Comparison of ENCODE assay signal across 15 cellular contexts in the genomic region with DNA sequence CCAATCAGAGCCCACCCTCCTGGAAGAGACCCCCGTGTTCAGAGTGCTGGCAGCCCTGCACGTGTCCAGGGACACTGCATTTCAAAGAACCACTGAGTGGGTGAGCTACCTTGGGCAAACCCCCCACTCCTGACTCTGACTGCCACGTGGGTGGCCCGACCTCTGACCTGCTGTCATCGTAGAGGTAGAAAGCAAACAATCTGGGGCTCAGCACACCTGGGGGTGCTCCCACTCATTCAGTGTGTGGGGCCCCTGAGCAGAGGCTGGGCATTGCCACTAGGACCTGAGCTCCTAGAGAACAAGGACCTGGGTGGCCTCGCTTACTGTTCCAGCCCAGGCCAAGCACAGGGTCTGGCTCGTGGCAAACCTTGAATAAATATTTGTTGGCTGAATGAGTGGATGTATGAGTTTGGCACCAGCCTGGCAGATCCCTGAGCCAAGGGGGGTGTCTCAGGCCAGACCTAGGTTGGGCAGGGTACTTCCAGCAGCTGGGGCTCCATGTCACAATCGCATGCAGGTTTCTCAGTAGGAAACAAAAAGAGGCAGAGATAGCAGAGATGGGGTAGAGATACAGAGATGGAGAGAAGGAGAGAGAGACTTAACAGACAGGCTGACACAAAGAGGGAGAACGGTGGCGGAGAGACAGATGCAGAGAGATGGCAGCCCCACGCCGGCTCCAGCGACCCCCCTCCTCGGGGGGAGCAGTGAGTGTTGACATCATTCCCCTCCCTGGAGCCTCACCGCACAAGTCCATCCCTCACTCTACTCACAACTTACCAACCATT. TPM values are rescaled to one million over a fixed set of nuclear protein-coding genes. Genes with fewer than 3 reads are reported as not detected.
DNase-seq lines count a peak whose midpoint lies in the region; ATAC-seq and TF ChIP-seq lines count a peak whose summit lies in the region.
"Had no signal": no experiment of that assay in that cellular context is flagged by ENCODE, and none has a peak within 500 bp of the region (broad histone marks: within the 10 kb centered on the region; RNA-seq: fewer than 3 reads in every experiment).

No MANE protein-coding gene starts in this region.

- peaks cover 56% of the 10 kb centered on the region for H3K4me1 ChIP-seq in Loucy (ENCODE audit: insufficient read depth, low read length, poor library complexity, severe bottlenecking)

- ATAC-seq in GM19023 (IDR thresholded peaks at IDR 0.05; ENCODE audit: unreplicated experiment): no peak
- ATAC-seq: WTC11 had no signal

- no peaks in the 10 kb centered on the region for H3K36me3 ChIP-seq in Loucy (ENCODE audit: insufficient read depth, low read length)
- H3K36me3 ChIP-seq: thoracic aorta had no signal

- H2AFZ ChIP-seq in Loucy (ENCODE audit: low read length): no peak overlapping the region

- peak overlapping the region; percentile 95 for H3K4me2 ChIP-seq in Loucy (ENCODE audit: low read depth, low read length, poor library complexity, severe bottlenecking)
- H3K4me2 ChIP-seq: KMS-11 had no signal

- H3K9ac ChIP-seq in Loucy (ENCODE audit: low read depth, low read length, poor library complexity, severe bottlenecking): peak overlapping the region; percentile 98
- H3K9ac ChIP-seq: KMS-11 had no signal

- in situ Hi-C loops in KBM-7 (cut with MboI; ENCODE audit: low pct_unique_long_range_greater_than_20kb, low sequenced_read_pairs): no loop called here

- TF ChIP-seq CTCF in Loucy (conservative IDR thresholded peaks at IDR 0.05; ENCODE audit: low read length) (no peak), glutamatergic neuron (IDR thresholded peaks at IDR 0.05; ENCODE audit: partially characterized antibody, unreplicated experiment) (no peak)

- H3K9me2 ChIP-seq in Loucy (replicated peaks; ENCODE audit: low read depth, low read length): no peaks in the 10 kb centered on the region

- peaks cover 5% of the 10 kb centered on the region for H3K9me3 Mint-ChIP-seq in glutamatergic neuron (ENCODE audit: unreplicated experiment)
- H3K9me3 Mint-ChIP-seq in stimulated activated naive CD8-positive, alpha-beta T cell treated with anti-CD3 and anti-CD28 coated beads, Interleukin-15, Interleukin-2, amounts not matched to agents 100 ng/mL and 50 ng/mL, for 24 hours: no peaks in the 10 kb centered on the region
- H3K9me3 Mint-ChIP-seq: WTC11 had no signal

- peaks cover 8% of the 10 kb centered on the region for H3F3A ChIP-seq in Loucy (ENCODE audit: low read depth)

- peaks cover 26% of the 10 kb centered on the region for H3K79me2 ChIP-seq in Loucy (ENCODE audit: insufficient read depth, low read length)

- H3K27me3 ChIP-seq in Loucy (ENCODE audit: insufficient read depth, low read length, poor library complexity, severe bottlenecking): no peaks in the 10 kb centered on the region

- H3K4me3 Mint-ChIP-seq in glutamatergic neuron (ENCODE audit: unreplicated experiment): no peak overlapping the region
- peak overlapping the region; percentile 60 for H3K4me3 Mint-ChIP-seq in stimulated activated naive CD8-positive, alpha-beta T cell treated with anti-CD3 and anti-CD28 coated beads, Interleukin-15, Interleukin-2, amounts not matched to agents 100 ng/mL and 50 ng/mL, for 24 hours
- H3K4me3 Mint-ChIP-seq: WTC11 had no signal

- no peaks in the 10 kb centered on the region for H3K9me3 ChIP-seq in Loucy (ENCODE audit: insufficient read depth, low read depth, low read length)
- H3K9me3 ChIP-seq: thoracic aorta had no signal

- peak overlapping the region; percentile 64 for H3K27ac Mint-ChIP-seq in glutamatergic neuron (ENCODE audit: unreplicated experiment)
- peak overlapping the region; percentile 87 for H3K27ac Mint-ChIP-seq in stimulated activated naive CD8-positive, alpha-beta T cell treated with anti-CD3 and anti-CD28 coated beads, Interleukin-15, Interleukin-2, amounts not matched to agents 100 ng/mL and 50 ng/mL, for 24 hours
- H3K27ac Mint-ChIP-seq: WTC11 had no signal

- peaks cover 7% of the 10 kb centered on the region for H3K4me1 Mint-ChIP-seq in glutamatergic neuron (ENCODE audit: low read depth, unreplicated experiment)
- peaks cover 22% of the 10 kb centered on the region for H3K4me1 Mint-ChIP-seq in stimulated activated naive CD8-positive, alpha-beta T cell treated with anti-CD3 and anti-CD28 coated beads, Interleukin-15, Interleukin-2, amounts not matched to agents 100 ng/mL and 50 ng/mL, for 24 hours (ENCODE audit: low read depth)

- H3K36me3 Mint-ChIP-seq in glutamatergic neuron (ENCODE audit: unreplicated experiment): no peaks in the 10 kb centered on the region
- no peaks in the 10 kb centered on the region for H3K36me3 Mint-ChIP-seq in stimulated activated naive CD8-positive, alpha-beta T cell treated with anti-CD3 and anti-CD28 coated beads, Interleukin-15, Interleukin-2, amounts not matched to agents 100 ng/mL and 50 ng/mL, for 24 hours (ENCODE audit: low read depth)
- H3K36me3 Mint-ChIP-seq: WTC11 had no signal

- peak overlapping the region; percentile 77 for H3K4me3 ChIP-seq in Loucy (ENCODE audit: low read length, poor library complexity, severe bottlenecking)
- H3K4me3 ChIP-seq: thoracic aorta had no signal

- no peaks in the 10 kb centered on the region for H4K20me1 ChIP-seq in Loucy (ENCODE audit: insufficient read depth, low read length, poor library complexity, severe bottlenecking)

- peak; percentile 61 for DNase-seq in activated CD8-positive, alpha-beta memory T cell treated with anti-CD3 and anti-CD28 coated beads for 24 hours
- no peak for DNase-seq in activated CD8-positive, alpha-beta memory T cell treated with anti-CD3 and anti-CD28 coated beads, Interleukin-2, amount 50 U/mL, for 48 hours
- no peak for DNase-seq in glutamatergic neuron
- DNase-seq in KBM-7: no peak
- DNase-seq in RKO (ENCODE audit: low spot score): no peak
- DNase-seq: amygdala had no signal

- H3K27me3 Mint-ChIP-seq in glutamatergic neuron (ENCODE audit: unreplicated experiment): peaks cover 8% of the 10 kb centered on the region
- H3K27me3 Mint-ChIP-seq in stimulated activated naive CD8-positive, alpha-beta T cell treated with anti-CD3 and anti-CD28 coated beads, Interleukin-15, Interleukin-2, amounts not matched to agents 100 ng/mL and 50 ng/mL, for 24 hours: no peaks in the 10 kb centered on the region

RNA-seq across cellular contexts. Expression of a gene that starts 5.4 kb away (rescaled TPM):
- total RNA-seq in glutamatergic neuron (ENCODE audit: unreplicated experiment): not detected
- total RNA-seq: G401, mesenteric fat pad, thoracic aorta, WTC11 had no signal

RNA-seq across cellular contexts. Expression of a gene that starts 21.1 kb away (rescaled TPM):
- total RNA-seq in glutamatergic neuron (ENCODE audit: unreplicated experiment): not detected
- total RNA-seq: G401, renal cortical epithelial cell had no signal

RNA-seq across cellular contexts. Expression of a gene that starts 46.4 kb away (rescaled TPM):
- total RNA-seq in glutamatergic neuron (ENCODE audit: unreplicated experiment): 74.4 TPM
